In genomic region chr5:36441215-36441614, GRCh38 we compare ENCODE assay signal across 21 cellular contexts.
"Had no signal": no experiment of that assay in that cellular context is flagged by ENCODE, and none has a peak within 500 bp of the region (broad histone marks: within the 10 kb centered on the region; RNA-seq: fewer than 3 reads in every experiment).

No MANE protein-coding gene starts in this region.

- H3K4me1 Mint-ChIP-seq: immature natural killer cell; stimulated activated memory B cell treated with anti-CD40 and anti-IgM and Interleukin-4, amounts not matched to agents 10 μg/mL and 1 μg/mL and 100 μg/mL, for 72 hours had no signal

- H3K27ac ChIP-seq: left ventricle myocardium inferior, parathyroid adenoma, stomach, testis, upper lobe of left lung had no signal

- H3K9me3 ChIP-seq: left ventricle myocardium inferior, stomach, testis, upper lobe of left lung had no signal

- H2AFZ ChIP-seq: parathyroid adenoma had no signal

- H3K36me3 ChIP-seq: left ventricle myocardium inferior, stomach, upper lobe of left lung, WERI-Rb-1 had no signal

- H3K36me3 Mint-ChIP-seq: activated naive CD8-positive, alpha-beta T cell treated with anti-CD3 and anti-CD28 coated beads for 36 hours; stimulated activated memory B cell treated with anti-CD40 and anti-IgM and Interleukin-4, amounts not matched to agents 10 μg/mL and 1 μg/mL and 100 μg/mL, for 72 hours had no signal

- H3K4me3 Mint-ChIP-seq: activated naive CD8-positive, alpha-beta T cell treated with anti-CD3 and anti-CD28 coated beads for 36 hours; activated T-cell treated with anti-CD3 and anti-CD28 coated beads, Interleukin-2, amount 50 U/mL, for 24 hours; activated T-helper 17 cell treated with anti-CD3 and anti-CD28 coated beads, Interleukin-2, amount 50 U/mL, for 72 hours; immature natural killer cell; stimulated activated memory B cell treated with anti-CD40 and anti-IgM and Interleukin-4, amounts not matched to agents 10 μg/mL and 1 μg/mL and 100 μg/mL, for 72 hours had no signal

- H3K27me3 Mint-ChIP-seq: stimulated activated memory B cell treated with anti-CD40 and anti-IgM and Interleukin-4, amounts not matched to agents 10 μg/mL and 1 μg/mL and 100 μg/mL, for 72 hours had no signal

- DNase-seq: activated CD4-positive, alpha-beta T cell treated with anti-CD3 and anti-CD28 coated beads for 1 hour; activated CD4-positive, alpha-beta T cell treated with anti-CD3 and anti-CD28 coated beads, Interleukin-2, amount 50 U/mL, for 4 hours; activated CD8-positive, alpha-beta memory T cell treated with anti-CD3 and anti-CD28 coated beads for 24 hours; activated CD8-positive, alpha-beta memory T cell treated with anti-CD3 and anti-CD28 coated beads, Interleukin-2, amount 50 U/mL, for 4 hours; activated naive CD8-positive, alpha-beta T cell treated with anti-CD3 and anti-CD28 coated beads for 36 hours; activated T-cell treated with anti-CD3 and anti-CD28 coated beads, Interleukin-2, amount 50 U/mL, for 24 hours; effector CD4-positive, alpha-beta T cell; foreskin fibroblast; immature natural killer cell; left ventricle myocardium inferior; small intestine; stimulated activated CD4-positive, alpha-beta T cell treated with anti-CD3 and anti-CD28 coated beads, Interleukin-2, amount 100 ng/mL, for 24 hours; stomach; T-helper 1 cell; testis; upper lobe of left lung; WERI-Rb-1 had no signal

- H3K27me3 ChIP-seq: stomach, testis, upper lobe of left lung had no signal

- H3K27ac Mint-ChIP-seq: activated naive CD8-positive, alpha-beta T cell treated with anti-CD3 and anti-CD28 coated beads for 36 hours; activated T-cell treated with anti-CD3 and anti-CD28 coated beads, Interleukin-2, amount 50 U/mL, for 24 hours; activated T-helper 17 cell treated with anti-CD3 and anti-CD28 coated beads, Interleukin-2, amount 50 U/mL, for 72 hours; immature natural killer cell; stimulated activated memory B cell treated with anti-CD40 and anti-IgM and Interleukin-4, amounts not matched to agents 10 μg/mL and 1 μg/mL and 100 μg/mL, for 72 hours had no signal

- H3K4me1 ChIP-seq: left ventricle myocardium inferior, parathyroid adenoma, testis had no signal

- H3K9me3 Mint-ChIP-seq: activated naive CD8-positive, alpha-beta T cell treated with anti-CD3 and anti-CD28 coated beads for 36 hours; activated T-cell treated with anti-CD3 and anti-CD28 coated beads, Interleukin-2, amount 50 U/mL, for 24 hours; stimulated activated memory B cell treated with anti-CD40 and anti-IgM and Interleukin-4, amounts not matched to agents 10 μg/mL and 1 μg/mL and 100 μg/mL, for 72 hours had no signal

- H3K4me3 ChIP-seq: left ventricle myocardium inferior, stomach, testis, upper lobe of left lung had no signal

- H3K79me2 ChIP-seq: parathyroid adenoma had no signal

- ATAC-seq: activated T-helper 17 cell treated with anti-CD3 and anti-CD28 coated beads, Interleukin-2, amount 50 U/mL, for 72 hours; sciatic nerve; stimulated activated memory B cell treated with anti-CD40 and anti-IgM and Interleukin-4, amounts not matched to agents 10 μg/mL and 1 μg/mL and 100 μg/mL, for 72 hours had no signal
